ENCODE assay signal across 8 cellular contexts in genomic region chr1:148389027-148389339, GRCh38.
DNase-seq lines count a peak whose midpoint lies in the region; ATAC-seq and TF ChIP-seq lines count a peak whose summit lies in the region.

No MANE protein-coding gene starts in this region.

- no peak for TF ChIP-seq CTCF in glutamatergic neuron (IDR thresholded peaks at IDR 0.05; ENCODE audit: partially characterized antibody, unreplicated experiment)
- no peak for TF ChIP-seq CTCF in GM10266 (IDR thresholded peaks at IDR 0.05; ENCODE audit: control insufficient read depth, insufficient read depth, low read depth, missing control alignments)

- H3K27me3 ChIP-seq in H7 (ENCODE audit: control insufficient read depth, insufficient read depth, low read length) = no peaks in the 10 kb centered on the region

- peak overlapping the region; percentile 51; the same call in 1 of the 2 replicates for H3K4me3 ChIP-seq in H7 (ENCODE audit: insufficient read depth, low read depth, low read length)
- H3K4me3 ChIP-seq in skin epidermis = peak overlapping the region; percentile 31 to 53 (median 41)

- H3K4me3 Mint-ChIP-seq in activated CD8-positive, alpha-beta T cell treated with anti-CD3 and anti-CD28 coated beads, Interleukin-2, amount 10 ng/mL, durations not matched to agents 7 days and 5 days = peak overlapping the region; percentile 93
- peak overlapping the region; percentile 92 for H3K4me3 Mint-ChIP-seq in glutamatergic neuron (ENCODE audit: unreplicated experiment)

- POLR2A ChIA-PET in activated CD8-positive, alpha-beta T cell treated with anti-CD3 and anti-CD28 coated beads, Interleukin-2, amount 10 ng/mL, durations not matched to agents 7 days and 5 days (lab: Charles Lee) = interaction anchor here (0.6 to 1.9 kb wide), 17 partner anchors 10 to 133 kb away, joined by 3 to 68 read pairs (median 4); no protein-coding TSS in a partner anchor

- H3K36me3 ChIP-seq in H7 (replicated peaks; ENCODE audit: control insufficient read depth, insufficient read depth, low read length) = no peaks in the 10 kb centered on the region

- peak overlapping the region; percentile 99 for H3K27ac Mint-ChIP-seq in activated CD8-positive, alpha-beta T cell treated with anti-CD3 and anti-CD28 coated beads, Interleukin-2, amount 10 ng/mL, durations not matched to agents 7 days and 5 days
- peak overlapping the region; percentile 99 for H3K27ac Mint-ChIP-seq in glutamatergic neuron (ENCODE audit: unreplicated experiment)

- no peak for ATAC-seq in activated CD8-positive, alpha-beta T cell treated with anti-CD3 and anti-CD28 coated beads, Interleukin-2, amount 10 ng/mL, durations not matched to agents 7 days and 5 days
- no peak for ATAC-seq in HG03520 (IDR thresholded peaks at IDR 0.05; ENCODE audit: unreplicated experiment)

- DNase-seq in H7 (no peak), glutamatergic neuron (no peak), OCI-M1 (lab: John Stamatoyannopoulos, UW) (no peak), GM10266 (ENCODE audit: extremely low spot score) (no peak)
- DNase-seq in activated CD8-positive, alpha-beta T cell treated with anti-CD3 and anti-CD28 coated beads, Interleukin-2, amount 10 ng/mL, durations not matched to agents 7 days and 5 days = no peak
- DNase-seq in activated effector memory CD4-positive, alpha-beta T cell treated with anti-CD3 and anti-CD28 coated beads, Interleukin-2, amount 50 U/mL, for 16 hours = no peak

- no peaks in the 10 kb centered on the region for H3K9me3 Mint-ChIP-seq in activated CD8-positive, alpha-beta T cell treated with anti-CD3 and anti-CD28 coated beads, Interleukin-2, amount 10 ng/mL, durations not matched to agents 7 days and 5 days (ENCODE audit: insufficient read depth)
- H3K9me3 Mint-ChIP-seq in glutamatergic neuron (ENCODE audit: unreplicated experiment) = peaks cover 9% of the 10 kb centered on the region

- H3K4me1 Mint-ChIP-seq in activated CD8-positive, alpha-beta T cell treated with anti-CD3 and anti-CD28 coated beads, Interleukin-2, amount 10 ng/mL, durations not matched to agents 7 days and 5 days (ENCODE audit: low read depth) = peaks cover 51% of the 10 kb centered on the region
- H3K4me1 Mint-ChIP-seq in glutamatergic neuron (ENCODE audit: low read depth, unreplicated experiment) = peaks cover 4% of the 10 kb centered on the region

- CTCF ChIA-PET in activated CD8-positive, alpha-beta T cell treated with anti-CD3 and anti-CD28 coated beads, Interleukin-2, amount 10 ng/mL, durations not matched to agents 7 days and 5 days (lab: Charles Lee) = interaction anchor here (0.9 to 1.7 kb wide), 7 partner anchors 13 to 24 kb away, joined by 3 to 8 read pairs (median 4); no protein-coding TSS in a partner anchor

- H3K36me3 Mint-ChIP-seq in activated CD8-positive, alpha-beta T cell treated with anti-CD3 and anti-CD28 coated beads, Interleukin-2, amount 10 ng/mL, durations not matched to agents 7 days and 5 days (ENCODE audit: low read depth) = no peaks in the 10 kb centered on the region
- H3K36me3 Mint-ChIP-seq in glutamatergic neuron (ENCODE audit: unreplicated experiment) = no peaks in the 10 kb centered on the region

- H3K27ac ChIP-seq in skin epidermis = peak overlapping the region in 19 of 21 experiments; percentile 83 to 97 (median 92)

- no peaks in the 10 kb centered on the region for H3K27me3 Mint-ChIP-seq in activated CD8-positive, alpha-beta T cell treated with anti-CD3 and anti-CD28 coated beads, Interleukin-2, amount 10 ng/mL, durations not matched to agents 7 days and 5 days (ENCODE audit: low read depth)
- H3K27me3 Mint-ChIP-seq in glutamatergic neuron (ENCODE audit: unreplicated experiment) = peaks cover 14% of the 10 kb centered on the region
